Comparison of ENCODE assay signal across 1 cellular context in genomic region chr16:29961479-29962343, GRCh38.
TF ChIP-seq lines count a peak whose summit lies in the region.

Gene TMEM219 (plus strand): TSS chr16:29962079. CDS start chr16:29963144, 1,065 bp downstream.

TF ChIP-seq in K562, 482 proteins besides CTCF, POLR2A, EP300 and RAD21 (continued from another document and continues in another):
- no peak for TF ChIP-seq MTF1 (CRISPR knock-in tag; IDR thresholded peaks at IDR 0.05; ENCODE audit: borderline replicate concordance)
- no peak for TF ChIP-seq U2AF2 (optimal IDR thresholded peaks at IDR 0.05; ENCODE audit: low read depth, low read length)
- TF ChIP-seq IRF9 (tag; IDR thresholded peaks at IDR 0.05) = no peak
- TF ChIP-seq ZNF316 (IDR thresholded peaks at IDR 0.05) = no peak
- no peak for TF ChIP-seq PPARD (CRISPR knock-in tag; IDR thresholded peaks at IDR 0.05)
- no peak for TF ChIP-seq ZNF57 (CRISPR knock-in tag; IDR thresholded peaks at IDR 0.05)
- no peak for TF ChIP-seq ERF (CRISPR knock-in tag; IDR thresholded peaks at IDR 0.05)
- TF ChIP-seq EGR1 (conservative IDR thresholded peaks at IDR 0.05) = peak; percentile 74
- peak; percentile 18 to 51; a peak in 1 of 4 replicates for TF ChIP-seq SIN3A (IDR thresholded peaks at IDR 0.05; ENCODE audit: borderline replicate concordance in 2 of 2, control insufficient read depth in 1 of 2, low read depth in 2 of 2, low read length in 2 of 2)
- no peak for TF ChIP-seq MIER1 (IDR thresholded peaks at IDR 0.05; ENCODE audit: low read depth)
- TF ChIP-seq CGGBP1 (CRISPR knock-in tag; IDR thresholded peaks at IDR 0.05) = no peak
- no peak for TF ChIP-seq ZFP36 (IDR thresholded peaks at IDR 0.05; ENCODE audit: low read depth, low read length, partially characterized antibody)
- no peak for TF ChIP-seq USF1 (CRISPR knock-in tag; IDR thresholded peaks at IDR 0.05)
- peak; percentile 32; the same call in 1 of the 2 replicates for TF ChIP-seq HCFC1 (IDR thresholded peaks at IDR 0.05; ENCODE audit: low read depth, low read length)
- TF ChIP-seq MLLT1 (IDR thresholded peaks at IDR 0.05) = no peak
- no peak for TF ChIP-seq NFE2L1 (tag; IDR thresholded peaks at IDR 0.05; ENCODE audit: borderline replicate concordance, low read depth)
- peak; percentile 87 for TF ChIP-seq RBFOX2 (IDR thresholded peaks at IDR 0.05; ENCODE audit: low read depth, low read length)
- no peak for TF ChIP-seq POU5F1 (IDR thresholded peaks at IDR 0.05; ENCODE audit: borderline replicate concordance, low read depth, low read length, partially characterized antibody)
- TF ChIP-seq RBM17 (IDR thresholded peaks at IDR 0.05; ENCODE audit: borderline replicate concordance, low read depth, low read length) = no peak
- no peak for TF ChIP-seq RREB1 (CRISPR knock-in tag; IDR thresholded peaks at IDR 0.05)
- TF ChIP-seq ZNF668 (CRISPR knock-in tag; IDR thresholded peaks at IDR 0.05) = no peak
- no peak for TF ChIP-seq NFXL1 (CRISPR knock-in tag; IDR thresholded peaks at IDR 0.05)
- TF ChIP-seq SRSF1 (IDR thresholded peaks at IDR 0.05; ENCODE audit: low read depth, low read length) = no peak
- no peak for TF ChIP-seq HNRNPL (IDR thresholded peaks at IDR 0.05; ENCODE audit: low read depth, low read length)
- TF ChIP-seq RBBP5 (IDR thresholded peaks at IDR 0.05; ENCODE audit: borderline replicate concordance, insufficient read depth, low read length, poor library complexity, severe bottlenecking) = no peak
- TF ChIP-seq NR2C2 (CRISPR knock-in tag; IDR thresholded peaks at IDR 0.05) = no peak
- TF ChIP-seq NR2C2 (tag; IDR thresholded peaks at IDR 0.05) = peak; percentile 36
- TF ChIP-seq TAF7 (tag; IDR thresholded peaks at IDR 0.05) = peak; percentile 69
- TF ChIP-seq ZBTB17 (CRISPR knock-in tag; IDR thresholded peaks at IDR 0.05) = no peak
- TF ChIP-seq ATF7 (IDR thresholded peaks at IDR 0.05) = peak; percentile 99
- TF ChIP-seq MAFF (IDR thresholded peaks at IDR 0.05; ENCODE audit: low read length) = no peak
- no peak for TF ChIP-seq NCOA2 (IDR thresholded peaks at IDR 0.05; ENCODE audit: partially characterized antibody in 2 of 2)
- TF ChIP-seq SNIP1 (IDR thresholded peaks at IDR 0.05; ENCODE audit: low read depth) = no peak
- TF ChIP-seq PREB (CRISPR knock-in tag; IDR thresholded peaks at IDR 0.05) = no peak
- TF ChIP-seq BRF2 (IDR thresholded peaks at IDR 0.05; ENCODE audit: borderline replicate concordance, insufficient read depth, insufficient read length) = no peak
- TF ChIP-seq GTF2F1 (IDR thresholded peaks at IDR 0.05; ENCODE audit: low read depth, low read length) = no peak
- TF ChIP-seq ZNF184 (CRISPR knock-in tag; IDR thresholded peaks at IDR 0.05) = no peak
- TF ChIP-seq RFX5 (IDR thresholded peaks at IDR 0.05; ENCODE audit: low read depth, low read length) = no peak
- TF ChIP-seq ZKSCAN1 (IDR thresholded peaks at IDR 0.05; ENCODE audit: low read depth, low read length) = no peak
- no peak for TF ChIP-seq COPS2 (conservative IDR thresholded peaks at IDR 0.05)
- no peak for TF ChIP-seq SMARCC2 (IDR thresholded peaks at IDR 0.05; ENCODE audit: low read depth)
- no peak for TF ChIP-seq ZKSCAN8 (CRISPR knock-in tag; IDR thresholded peaks at IDR 0.05)
- no peak for TF ChIP-seq FOXK1 (CRISPR knock-in tag; IDR thresholded peaks at IDR 0.05; ENCODE audit: borderline replicate concordance)
- TF ChIP-seq BRF1 (IDR thresholded peaks at IDR 0.05; ENCODE audit: borderline replicate concordance, extremely low read depth, insufficient read length) = no peak
- TF ChIP-seq ID3 (CRISPR knock-in tag; IDR thresholded peaks at IDR 0.05) = no peak
- no peak for TF ChIP-seq ID3 (tag; IDR thresholded peaks at IDR 0.05)
- TF ChIP-seq KLF6 (CRISPR knock-in tag; IDR thresholded peaks at IDR 0.05; ENCODE audit: borderline replicate concordance) = no peak
- no peak for TF ChIP-seq THAP7 (CRISPR knock-in tag; IDR thresholded peaks at IDR 0.05)
- TF ChIP-seq MXD1 (CRISPR knock-in tag; IDR thresholded peaks at IDR 0.05; ENCODE audit: borderline replicate concordance, poor library complexity, severe bottlenecking) = no peak
- TF ChIP-seq ILK (tag; IDR thresholded peaks at IDR 0.05; ENCODE audit: borderline replicate concordance, low read depth) = no peak
- peak; percentile 78 for TF ChIP-seq CXXC5 (CRISPR knock-in tag; IDR thresholded peaks at IDR 0.05)
- TF ChIP-seq ZSCAN29 (IDR thresholded peaks at IDR 0.05) = no peak; the same call in 1 of the 2 replicates
- TF ChIP-seq ARID4B (CRISPR knock-in tag; IDR thresholded peaks at IDR 0.05) = no peak; the same call in 1 of the 2 replicates
- no peak for TF ChIP-seq NEUROD1 (IDR thresholded peaks at IDR 0.05; ENCODE audit: borderline replicate concordance, low read depth, low read length, partially characterized antibody)
